ENCODE assay signal across 1 cellular context in genomic region chr5:156824800-156825199, GRCh38.
TF ChIP-seq lines count a peak whose summit lies in the region.

No MANE protein-coding gene starts in this region.

TF ChIP-seq in WTC11, 78 proteins besides CTCF, POLR2A, EP300 and RAD21 (continued from another document):
- TF ChIP-seq, protein P1, sequence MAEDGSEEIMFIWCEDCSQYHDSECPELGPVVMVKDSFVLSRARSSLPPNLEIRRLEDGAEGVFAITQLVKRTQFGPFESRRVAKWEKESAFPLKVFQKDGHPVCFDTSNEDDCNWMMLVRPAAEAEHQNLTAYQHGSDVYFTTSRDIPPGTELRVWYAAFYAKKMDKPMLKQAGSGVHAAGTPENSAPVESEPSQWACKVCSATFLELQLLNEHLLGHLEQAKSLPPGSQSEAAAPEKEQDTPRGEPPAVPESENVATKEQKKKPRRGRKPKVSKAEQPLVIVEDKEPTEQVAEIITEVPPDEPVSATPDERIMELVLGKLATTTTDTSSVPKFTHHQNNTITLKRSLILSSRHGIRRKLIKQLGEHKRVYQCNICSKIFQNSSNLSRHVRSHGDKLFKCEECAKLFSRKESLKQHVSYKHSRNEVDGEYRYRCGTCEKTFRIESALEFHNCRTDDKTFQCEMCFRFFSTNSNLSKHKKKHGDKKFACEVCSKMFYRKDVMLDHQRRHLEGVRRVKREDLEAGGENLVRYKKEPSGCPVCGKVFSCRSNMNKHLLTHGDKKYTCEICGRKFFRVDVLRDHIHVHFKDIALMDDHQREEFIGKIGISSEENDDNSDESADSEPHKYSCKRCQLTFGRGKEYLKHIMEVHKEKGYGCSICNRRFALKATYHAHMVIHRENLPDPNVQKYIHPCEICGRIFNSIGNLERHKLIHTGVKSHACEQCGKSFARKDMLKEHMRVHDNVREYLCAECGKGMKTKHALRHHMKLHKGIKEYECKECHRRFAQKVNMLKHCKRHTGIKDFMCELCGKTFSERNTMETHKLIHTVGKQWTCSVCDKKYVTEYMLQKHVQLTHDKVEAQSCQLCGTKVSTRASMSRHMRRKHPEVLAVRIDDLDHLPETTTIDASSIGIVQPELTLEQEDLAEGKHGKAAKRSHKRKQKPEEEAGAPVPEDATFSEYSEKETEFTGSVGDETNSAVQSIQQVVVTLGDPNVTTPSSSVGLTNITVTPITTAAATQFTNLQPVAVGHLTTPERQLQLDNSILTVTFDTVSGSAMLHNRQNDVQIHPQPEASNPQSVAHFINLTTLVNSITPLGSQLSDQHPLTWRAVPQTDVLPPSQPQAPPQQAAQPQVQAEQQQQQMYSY (CRISPR knock-in tag; IDR thresholded peaks at IDR 0.05), result no peak
- TF ChIP-seq SP1 (CRISPR knock-in tag; conservative IDR thresholded peaks at IDR 0.05), result no peak
- TF ChIP-seq, protein P2, sequence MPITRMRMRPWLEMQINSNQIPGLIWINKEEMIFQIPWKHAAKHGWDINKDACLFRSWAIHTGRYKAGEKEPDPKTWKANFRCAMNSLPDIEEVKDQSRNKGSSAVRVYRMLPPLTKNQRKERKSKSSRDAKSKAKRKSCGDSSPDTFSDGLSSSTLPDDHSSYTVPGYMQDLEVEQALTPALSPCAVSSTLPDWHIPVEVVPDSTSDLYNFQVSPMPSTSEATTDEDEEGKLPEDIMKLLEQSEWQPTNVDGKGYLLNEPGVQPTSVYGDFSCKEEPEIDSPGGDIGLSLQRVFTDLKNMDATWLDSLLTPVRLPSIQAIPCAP (CRISPR knock-in tag; IDR thresholded peaks at IDR 0.05), result no peak
- no peak for TF ChIP-seq NR3C1 (CRISPR knock-in tag; conservative IDR thresholded peaks at IDR 0.05; ENCODE audit: low read depth)
- TF ChIP-seq FOXJ3 (CRISPR knock-in tag; IDR thresholded peaks at IDR 0.05; ENCODE audit: borderline replicate concordance), result no peak
